ENCODE assay signal across 1 cellular context in the genomic region with DNA sequence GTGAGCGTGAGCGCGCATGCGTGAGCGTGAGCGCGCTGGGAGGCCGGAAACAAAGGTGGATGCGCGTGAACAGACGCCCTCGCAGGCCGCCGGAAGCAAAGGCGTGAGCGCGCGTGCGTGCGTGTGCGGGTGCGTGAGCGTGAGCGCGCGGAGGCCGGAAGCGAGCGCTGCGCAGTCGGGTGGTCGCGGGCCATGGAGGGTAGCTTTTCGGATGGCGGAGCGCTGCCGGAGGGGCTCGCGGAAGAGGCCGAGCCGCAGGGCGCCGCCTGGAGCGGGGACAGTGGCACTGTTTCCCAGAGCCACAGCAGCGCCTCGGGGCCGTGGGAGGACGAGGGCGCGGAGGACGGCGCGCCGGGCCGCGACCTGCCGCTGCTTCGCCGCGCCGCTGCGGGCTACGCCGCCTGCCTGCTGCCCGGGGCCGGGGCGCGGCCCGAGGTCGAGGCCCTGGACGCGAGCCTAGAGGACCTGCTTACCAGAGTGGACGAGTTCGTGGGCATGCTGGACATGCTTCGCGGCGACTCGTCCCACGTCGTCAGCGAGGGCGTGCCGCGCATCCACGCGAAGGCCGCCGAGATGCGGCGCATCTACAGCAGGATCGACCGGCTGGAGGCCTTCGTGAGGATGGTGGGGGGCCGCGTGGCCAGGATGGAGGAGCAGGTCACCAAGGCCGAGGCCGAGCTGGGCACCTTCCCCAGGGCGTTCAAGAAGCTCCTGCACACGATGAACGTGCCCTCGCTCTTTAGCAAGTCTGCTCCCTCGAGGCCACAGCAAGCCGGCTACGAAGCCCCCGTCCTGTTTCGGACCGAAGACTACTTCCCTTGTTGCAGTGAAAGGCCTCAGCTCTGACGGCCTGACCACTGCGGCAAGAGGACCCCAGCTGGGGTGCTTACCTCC.
TF ChIP-seq lines count a peak whose summit lies in the region.

BLOC1S4 (plus strand) TSS at position 157 of the 894 bp plus-strand sequence; CDS start at position 193, 36 bp downstream.

TF ChIP-seq in HepG2, 621 proteins besides CTCF, POLR2A, EP300 and RAD21 (continued from another document):
- TF ChIP-seq THAP9 (CRISPR knock-in tag; IDR thresholded peaks at IDR 0.05; ENCODE audit: borderline replicate concordance) (0 out of 2 replicates have a peak, but pooled peaks have one; percentile 52), ZBTB38 (CRISPR knock-in tag; IDR thresholded peaks at IDR 0.05) (peak; percentile 63; the same call in 1 of the 2 replicates), ZBTB7A (CRISPR knock-in tag; IDR thresholded peaks at IDR 0.05) (peak; percentile 82; the same call in 1 of the 2 replicates), ZMAT3 (CRISPR knock-in tag; conservative IDR thresholded peaks at IDR 0.05) (peak; percentile 50; the same call in 1 of the 2 replicates), ARID5B (CRISPR knock-in tag; IDR thresholded peaks at IDR 0.05) (0 out of 2 replicates have a peak, but pooled peaks have one; percentile 17), ZFP36 (IDR thresholded peaks at IDR 0.05; ENCODE audit: borderline replicate concordance, low read depth, low read length, partially characterized antibody) (no peak), REPIN1 (CRISPR knock-in tag; IDR thresholded peaks at IDR 0.05; ENCODE audit: borderline replicate concordance, low read depth) (0 out of 2 replicates have a peak, but pooled peaks have one; percentile 51), ZNF205 (CRISPR knock-in tag; IDR thresholded peaks at IDR 0.05) (peak; percentile 58; the same call in 1 of the 2 replicates), KMT2B (CRISPR knock-in tag; IDR thresholded peaks at IDR 0.05) (peak; percentile 78), ZBTB2 (CRISPR knock-in tag; IDR thresholded peaks at IDR 0.05; ENCODE audit: low read depth) (no peak), RFXANK (CRISPR knock-in tag; IDR thresholded peaks at IDR 0.05) (no peak), CEBPG (CRISPR knock-in tag; IDR thresholded peaks at IDR 0.05) (peak; percentile 11; the same call in 1 of the 2 replicates), MYNN (CRISPR knock-in tag; IDR thresholded peaks at IDR 0.05; ENCODE audit: low read depth) (peak; percentile 29; the same call in 1 of the 2 replicates), RFX3 (CRISPR knock-in tag; IDR thresholded peaks at IDR 0.05) (no peak), MAZ (IDR thresholded peaks at IDR 0.05; ENCODE audit: borderline replicate concordance, low read depth, low read length) (no peak), MAZ (CRISPR knock-in tag; IDR thresholded peaks at IDR 0.05; ENCODE audit: low read depth) (peak; percentile 77), MTA1 (CRISPR knock-in tag; IDR thresholded peaks at IDR 0.05; ENCODE audit: borderline replicate concordance) (peak; percentile 70; the same call in 1 of the 2 replicates), ZFP37 (CRISPR knock-in tag; IDR thresholded peaks at IDR 0.05; ENCODE audit: borderline replicate concordance) (peak; percentile 37; the same call in 1 of the 2 replicates), ZNF276 (CRISPR knock-in tag; IDR thresholded peaks at IDR 0.05; ENCODE audit: low read depth) (peak; percentile 77; the same call in 1 of the 2 replicates), PCBP1 (IDR thresholded peaks at IDR 0.05; ENCODE audit: borderline replicate concordance, low read depth, low read length) (no peak), SIN3A (IDR thresholded peaks at IDR 0.05; ENCODE audit: borderline replicate concordance, low read depth, low read length) (0 out of 2 replicates have a peak, but pooled peaks have one; percentile 45), SMARCC2 (IDR thresholded peaks at IDR 0.05) (no peak), TMF1 (CRISPR knock-in tag; IDR thresholded peaks at IDR 0.05; ENCODE audit: low read depth) (peak; percentile 92; the same call in 1 of the 2 replicates), MIXL1 (CRISPR knock-in tag; IDR thresholded peaks at IDR 0.05) (0 out of 2 replicates have a peak, but pooled peaks have one; percentile 2), YEATS4 (CRISPR knock-in tag; IDR thresholded peaks at IDR 0.05; ENCODE audit: borderline replicate concordance) (peak; percentile 75), BHLHE40 (IDR thresholded peaks at IDR 0.05; ENCODE audit: low read length) (peak; percentile 34; the same call in 1 of the 2 replicates), HES4 (CRISPR knock-in tag; IDR thresholded peaks at IDR 0.05; ENCODE audit: borderline replicate concordance) (peak; percentile 73), ZNF224 (CRISPR knock-in tag; IDR thresholded peaks at IDR 0.05) (no peak; the same call in 1 of the 2 replicates), TSC22D2 (CRISPR knock-in tag; IDR thresholded peaks at IDR 0.05; ENCODE audit: borderline replicate concordance) (peak; percentile 68; the same call in 1 of the 2 replicates), YEATS2 (CRISPR knock-in tag; IDR thresholded peaks at IDR 0.05; ENCODE audit: borderline replicate concordance) (peak; percentile 85; the same call in 1 of the 2 replicates), ZNF713 (CRISPR knock-in tag; IDR thresholded peaks at IDR 0.05) (peak; percentile 53; the same call in 1 of the 2 replicates)
